ENCODE assay signal across 8 cellular contexts in genomic region chr12:7588703-7589329, GRCh38.
A peak's percentile ranks its signal among the peaks of the same experiment; 100 is the strongest.
DNase-seq lines count a peak whose midpoint lies in the region; ATAC-seq and TF ChIP-seq lines count a peak whose summit lies in the region.

No MANE protein-coding gene starts in this region.

- CTCF ChIA-PET in BJ (lab: Yijun Ruan, JAX) = interaction anchor here (0.7 to 1.8 kb wide), 5 partner anchors 29 to 235 kb away, joined by 3 to 7 read pairs (median 4); no protein-coding TSS in a partner anchor
- CTCF ChIA-PET in activated naive CD4-positive, alpha-beta T cell treated with anti-CD3 and anti-CD28 coated beads, Interleukin-2, amount 10 ng/mL, durations not matched to agents 7 days and 5 days (lab: Charles Lee) = interaction anchor here (1.0 to 2.6 kb wide), 3 partner anchors 48 to 53 kb away, joined by 3 to 17 read pairs (median 11); no protein-coding TSS in a partner anchor

- TF ChIP-seq CTCF in BJ (IDR thresholded peaks at IDR 0.05; ENCODE audit: insufficient read depth, low read depth, low read length) (peak; percentile 71), GM23338 (conservative IDR thresholded peaks at IDR 0.05; ENCODE audit: low read depth in 2 of 2) (peak; percentile 66 to 72), left ventricle myocardium inferior (IDR thresholded peaks at IDR 0.05; ENCODE audit: borderline replicate concordance) (peak; percentile 57)

- DNase-seq in BJ (ENCODE audit: low read depth) (no peak), GM23338 (ENCODE audit: low spot score) (peak; percentile 77), OCI-M1 (lab: John Stamatoyannopoulos, UW) (peak; percentile 95), left ventricle myocardium inferior (no peak)
- peak; percentile 55 for DNase-seq in activated naive CD4-positive, alpha-beta T cell treated with anti-CD3 and anti-CD28 coated beads, Interleukin-2, amount 10 ng/mL, durations not matched to agents 7 days and 5 days
- DNase-seq in stimulated activated CD4-positive, alpha-beta T cell treated with anti-CD3 and anti-CD28 coated beads, Interleukin-1b, Interleukin-23, amount 100 ng/mL, for 48 hours = peak; percentile 27
- no peak for DNase-seq in activated effector memory CD4-positive, alpha-beta T cell treated with anti-CD3 and anti-CD28 coated beads, Interleukin-2, amount 50 U/mL, for 16 hours
- no peak for DNase-seq in activated CD4-positive, CD25-positive, alpha-beta regulatory T cell treated with anti-CD3 and anti-CD28 coated beads, Interleukin-2, amount 50 U/mL, for 72 hours

- H4K20me1 ChIP-seq in GM23338 (replicated peaks; ENCODE audit: insufficient read depth) = no peaks in the 10 kb centered on the region

- POLR2A ChIA-PET in BJ (lab: Charles Lee) = no interaction called here

- peaks cover 2% of the 10 kb centered on the region for H3K27me3 Mint-ChIP-seq in GM23338 (ENCODE audit: insufficient read depth, low read depth, poor library complexity)
- peaks cover 15% of the 10 kb centered on the region for H3K27me3 Mint-ChIP-seq in activated naive CD4-positive, alpha-beta T cell treated with anti-CD3 and anti-CD28 coated beads, Interleukin-2, amount 10 ng/mL, durations not matched to agents 7 days and 5 days

- H3K4me2 ChIP-seq in GM23338 = no peak overlapping the region

- no peak; the same call in 1 of the 3 replicates for ATAC-seq in GM23338

- H3K4me1 ChIP-seq in GM23338 (ENCODE audit: insufficient read depth) (no peaks in the 10 kb centered on the region), left ventricle myocardium inferior (no peaks in the 10 kb centered on the region)

- H3K4me3 ChIP-seq in BJ (ENCODE audit: low read depth, low read length) = no peak overlapping the region
- no peak overlapping the region for H3K4me3 ChIP-seq in GM23338
- H3K4me3 ChIP-seq in left ventricle myocardium inferior = no peak overlapping the region

- peaks cover 13% of the 10 kb centered on the region for H3K9me3 ChIP-seq in left ventricle myocardium inferior (replicated peaks)

- H3K4me1 Mint-ChIP-seq in GM23338 = no peaks in the 10 kb centered on the region
- no peaks in the 10 kb centered on the region for H3K4me1 Mint-ChIP-seq in activated naive CD4-positive, alpha-beta T cell treated with anti-CD3 and anti-CD28 coated beads, Interleukin-2, amount 10 ng/mL, durations not matched to agents 7 days and 5 days

- H3K27me3 ChIP-seq in BJ (ENCODE audit: control insufficient read depth, insufficient read depth, low read length) (no peaks in the 10 kb centered on the region), GM23338 (ENCODE audit: insufficient read depth) (no peaks in the 10 kb centered on the region), left ventricle myocardium inferior (ENCODE audit: low read depth) (peaks cover 10% of the 10 kb centered on the region)

- intact Hi-C loops in left ventricle myocardium inferior (cut with micrococcal nuclease) = no loop called here

- no peaks in the 10 kb centered on the region for H3F3A ChIP-seq in GM23338 (replicated peaks; ENCODE audit: low read depth)

- peaks cover 12% of the 10 kb centered on the region for H3K36me3 Mint-ChIP-seq in GM23338 (ENCODE audit: low read depth)
- H3K36me3 Mint-ChIP-seq in activated naive CD4-positive, alpha-beta T cell treated with anti-CD3 and anti-CD28 coated beads, Interleukin-2, amount 10 ng/mL, durations not matched to agents 7 days and 5 days = no peaks in the 10 kb centered on the region

- H3K4me3 Mint-ChIP-seq in GM23338 = no peak overlapping the region
- H3K4me3 Mint-ChIP-seq in activated naive CD4-positive, alpha-beta T cell treated with anti-CD3 and anti-CD28 coated beads, Interleukin-2, amount 10 ng/mL, durations not matched to agents 7 days and 5 days = no peak overlapping the region

- no peaks in the 10 kb centered on the region for H3K79me2 ChIP-seq in GM23338 (replicated peaks; ENCODE audit: insufficient read depth)

- peaks cover 24% of the 10 kb centered on the region for H3K9me3 Mint-ChIP-seq in GM23338
- peaks cover 1% of the 10 kb centered on the region for H3K9me3 Mint-ChIP-seq in activated naive CD4-positive, alpha-beta T cell treated with anti-CD3 and anti-CD28 coated beads, Interleukin-2, amount 10 ng/mL, durations not matched to agents 7 days and 5 days

- 0 out of 2 replicates have a peak overlapping the region, but pooled peaks have one; percentile 9 for H2AFZ ChIP-seq in GM23338

- no peaks in the 10 kb centered on the region; the same call in 1 of the 2 replicates for H3K9me2 ChIP-seq in GM23338 (ENCODE audit: insufficient read depth)

- H3K27ac Mint-ChIP-seq in GM23338 = no peak overlapping the region
- H3K27ac Mint-ChIP-seq in activated naive CD4-positive, alpha-beta T cell treated with anti-CD3 and anti-CD28 coated beads, Interleukin-2, amount 10 ng/mL, durations not matched to agents 7 days and 5 days = no peak overlapping the region

- H3K36me3 ChIP-seq in BJ (ENCODE audit: control insufficient read depth, insufficient read depth, low read length) = no peaks in the 10 kb centered on the region
- H3K36me3 ChIP-seq in GM23338 (ENCODE audit: insufficient read depth) = no peaks in the 10 kb centered on the region
- no peaks in the 10 kb centered on the region for H3K36me3 ChIP-seq in left ventricle myocardium inferior

- H3K27ac ChIP-seq in GM23338 (ENCODE audit: low read depth) (no peak overlapping the region), left ventricle myocardium inferior (replicated peaks) (no peak overlapping the region)

TF ChIP-seq in GM23338, 12 proteins besides CTCF, POLR2A, EP300 and RAD21 (continues in another document):
- TF ChIP-seq REST (IDR thresholded peaks at IDR 0.05; ENCODE audit: unreplicated experiment) (no peak), ETS1 (IDR thresholded peaks at IDR 0.05) (no peak), CREB1 (CRISPR knock-in tag; IDR thresholded peaks at IDR 0.05; ENCODE audit: low read depth) (no peak), EZH2 (IDR thresholded peaks at IDR 0.05; ENCODE audit: low read depth, unreplicated experiment) (no peak), EZH2phosphoT487 (IDR thresholded peaks at IDR 0.05; ENCODE audit: unreplicated experiment) (no peak), JUNB (IDR thresholded peaks at IDR 0.05; ENCODE audit: unreplicated experiment) (no peak), ZNF114 (CRISPR knock-in tag; IDR thresholded peaks at IDR 0.05) (no peak), NANOG (IDR thresholded peaks at IDR 0.05; ENCODE audit: borderline replicate concordance) (no peak)

Comparison
In these comparisons a context has a peak if more than half of its experiments do, and no peak if none do; other contexts are left out.
1. DNase-seq: peak in GM23338 (single experiment), OCI-M1 (single experiment), activated naive CD4-positive, alpha-beta T cell treated with anti-CD3 and anti-CD28 coated beads, Interleukin-2, amount 10 ng/mL, durations not matched to agents 7 days and 5 days (single experiment) and stimulated activated CD4-positive, alpha-beta T cell treated with anti-CD3 and anti-CD28 coated beads, Interleukin-1b, Interleukin-23, amount 100 ng/mL, for 48 hours (single experiment); none in BJ (single experiment), left ventricle myocardium inferior (single experiment), activated effector memory CD4-positive, alpha-beta T cell treated with anti-CD3 and anti-CD28 coated beads, Interleukin-2, amount 50 U/mL, for 16 hours (single experiment) and activated CD4-positive, CD25-positive, alpha-beta regulatory T cell treated with anti-CD3 and anti-CD28 coated beads, Interleukin-2, amount 50 U/mL, for 72 hours (single experiment).
2. Peak in every context shown above with its lines, with median percentiles within 50 percentile points of each other: CTCF ChIP-seq.